In the genomic region with DNA sequence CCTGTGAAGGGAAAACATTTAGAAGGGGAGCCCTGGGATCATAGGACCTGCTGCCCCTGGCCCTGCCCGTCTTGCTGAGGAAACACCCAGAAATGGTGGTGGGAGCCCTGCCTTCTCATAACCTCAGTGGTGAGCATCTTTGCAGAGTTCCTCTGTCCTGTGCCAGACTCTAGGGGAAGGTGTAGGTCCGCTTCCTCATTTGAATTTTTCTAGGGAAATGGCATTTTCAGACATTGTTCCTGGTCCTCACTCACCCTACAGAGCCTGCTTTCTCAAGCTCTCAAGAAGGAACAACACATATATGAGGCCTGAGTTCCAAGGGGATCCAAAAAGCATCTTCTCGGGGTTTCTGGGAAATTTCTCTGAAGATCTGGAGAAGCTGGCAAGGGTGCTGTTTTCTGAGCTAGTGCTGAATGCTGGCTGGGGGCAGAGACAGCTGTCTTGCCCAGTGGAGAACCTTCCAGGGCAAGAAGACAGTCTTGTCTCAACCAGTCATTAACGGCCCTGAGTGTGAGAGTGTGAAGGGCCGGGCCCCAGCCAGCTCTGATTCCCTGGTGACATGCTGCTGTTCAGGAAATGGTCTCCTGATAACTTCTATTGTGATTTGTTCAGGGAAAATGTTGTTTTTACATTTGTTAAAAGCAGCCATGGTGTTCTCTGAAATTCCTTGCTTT, we compare ENCODE assay signal across 1 cellular context.
A peak's percentile ranks its signal among the peaks of the same experiment; 100 is the strongest.
TF ChIP-seq lines count a peak whose summit lies in the region.

No MANE protein-coding gene starts in this region.

TF ChIP-seq in HEK293, 187 proteins besides CTCF, POLR2A, EP300 and RAD21 (continued from another document):
- TF ChIP-seq, protein P1, sequence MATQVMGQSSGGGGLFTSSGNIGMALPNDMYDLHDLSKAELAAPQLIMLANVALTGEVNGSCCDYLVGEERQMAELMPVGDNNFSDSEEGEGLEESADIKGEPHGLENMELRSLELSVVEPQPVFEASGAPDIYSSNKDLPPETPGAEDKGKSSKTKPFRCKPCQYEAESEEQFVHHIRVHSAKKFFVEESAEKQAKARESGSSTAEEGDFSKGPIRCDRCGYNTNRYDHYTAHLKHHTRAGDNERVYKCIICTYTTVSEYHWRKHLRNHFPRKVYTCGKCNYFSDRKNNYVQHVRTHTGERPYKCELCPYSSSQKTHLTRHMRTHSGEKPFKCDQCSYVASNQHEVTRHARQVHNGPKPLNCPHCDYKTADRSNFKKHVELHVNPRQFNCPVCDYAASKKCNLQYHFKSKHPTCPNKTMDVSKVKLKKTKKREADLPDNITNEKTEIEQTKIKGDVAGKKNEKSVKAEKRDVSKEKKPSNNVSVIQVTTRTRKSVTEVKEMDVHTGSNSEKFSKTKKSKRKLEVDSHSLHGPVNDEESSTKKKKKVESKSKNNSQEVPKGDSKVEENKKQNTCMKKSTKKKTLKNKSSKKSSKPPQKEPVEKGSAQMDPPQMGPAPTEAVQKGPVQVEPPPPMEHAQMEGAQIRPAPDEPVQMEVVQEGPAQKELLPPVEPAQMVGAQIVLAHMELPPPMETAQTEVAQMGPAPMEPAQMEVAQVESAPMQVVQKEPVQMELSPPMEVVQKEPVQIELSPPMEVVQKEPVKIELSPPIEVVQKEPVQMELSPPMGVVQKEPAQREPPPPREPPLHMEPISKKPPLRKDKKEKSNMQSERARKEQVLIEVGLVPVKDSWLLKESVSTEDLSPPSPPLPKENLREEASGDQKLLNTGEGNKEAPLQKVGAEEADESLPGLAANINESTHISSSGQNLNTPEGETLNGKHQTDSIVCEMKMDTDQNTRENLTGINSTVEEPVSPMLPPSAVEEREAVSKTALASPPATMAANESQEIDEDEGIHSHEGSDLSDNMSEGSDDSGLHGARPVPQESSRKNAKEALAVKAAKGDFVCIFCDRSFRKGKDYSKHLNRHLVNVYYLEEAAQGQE (tag by site-specific recombination; IDR thresholded peaks at IDR 0.05): peak; percentile 54
- TF ChIP-seq, protein P2, sequence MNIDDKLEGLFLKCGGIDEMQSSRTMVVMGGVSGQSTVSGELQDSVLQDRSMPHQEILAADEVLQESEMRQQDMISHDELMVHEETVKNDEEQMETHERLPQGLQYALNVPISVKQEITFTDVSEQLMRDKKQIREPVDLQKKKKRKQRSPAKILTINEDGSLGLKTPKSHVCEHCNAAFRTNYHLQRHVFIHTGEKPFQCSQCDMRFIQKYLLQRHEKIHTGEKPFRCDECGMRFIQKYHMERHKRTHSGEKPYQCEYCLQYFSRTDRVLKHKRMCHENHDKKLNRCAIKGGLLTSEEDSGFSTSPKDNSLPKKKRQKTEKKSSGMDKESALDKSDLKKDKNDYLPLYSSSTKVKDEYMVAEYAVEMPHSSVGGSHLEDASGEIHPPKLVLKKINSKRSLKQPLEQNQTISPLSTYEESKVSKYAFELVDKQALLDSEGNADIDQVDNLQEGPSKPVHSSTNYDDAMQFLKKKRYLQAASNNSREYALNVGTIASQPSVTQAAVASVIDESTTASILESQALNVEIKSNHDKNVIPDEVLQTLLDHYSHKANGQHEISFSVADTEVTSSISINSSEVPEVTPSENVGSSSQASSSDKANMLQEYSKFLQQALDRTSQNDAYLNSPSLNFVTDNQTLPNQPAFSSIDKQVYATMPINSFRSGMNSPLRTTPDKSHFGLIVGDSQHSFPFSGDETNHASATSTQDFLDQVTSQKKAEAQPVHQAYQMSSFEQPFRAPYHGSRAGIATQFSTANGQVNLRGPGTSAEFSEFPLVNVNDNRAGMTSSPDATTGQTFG (tag by site-specific recombination; IDR thresholded peaks at IDR 0.05; ENCODE audit: borderline replicate concordance): no peak
- TF ChIP-seq ZNF777 (tag by site-specific recombination; IDR thresholded peaks at IDR 0.05; ENCODE audit: borderline replicate concordance): no peak
- TF ChIP-seq, protein P3, sequence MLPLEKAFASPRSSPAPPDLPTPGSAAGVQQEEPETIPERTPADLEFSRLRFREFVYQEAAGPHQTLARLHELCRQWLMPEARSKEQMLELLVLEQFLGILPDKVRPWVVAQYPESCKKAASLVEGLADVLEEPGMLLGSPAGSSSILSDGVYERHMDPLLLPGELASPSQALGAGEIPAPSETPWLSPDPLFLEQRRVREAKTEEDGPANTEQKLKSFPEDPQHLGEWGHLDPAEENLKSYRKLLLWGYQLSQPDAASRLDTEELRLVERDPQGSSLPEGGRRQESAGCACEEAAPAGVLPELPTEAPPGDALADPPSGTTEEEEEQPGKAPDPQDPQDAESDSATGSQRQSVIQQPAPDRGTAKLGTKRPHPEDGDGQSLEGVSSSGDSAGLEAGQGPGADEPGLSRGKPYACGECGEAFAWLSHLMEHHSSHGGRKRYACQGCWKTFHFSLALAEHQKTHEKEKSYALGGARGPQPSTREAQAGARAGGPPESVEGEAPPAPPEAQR (tag by site-specific recombination; IDR thresholded peaks at IDR 0.05): no peak
